In genomic region chr2:112343827-112344585, GRCh38 we compare ENCODE assay signal across 14 cellular contexts.
A peak's percentile ranks its signal among the peaks of the same experiment; 100 is the strongest.
DNase-seq lines count a peak whose midpoint lies in the region; ATAC-seq and TF ChIP-seq lines count a peak whose summit lies in the region.
"Had no signal": no experiment of that assay in that cellular context is flagged by ENCODE, and none has a peak within 500 bp of the region (broad histone marks: within the 10 kb centered on the region; RNA-seq: fewer than 3 reads in every experiment).

No MANE protein-coding gene starts in this region.

- no peaks in the 10 kb centered on the region for H3K27me3 ChIP-seq in GM23248 (replicated peaks; ENCODE audit: insufficient read depth)

- peak overlapping the region; percentile 27 for H3K27ac Mint-ChIP-seq in nephron progenitor cell
- H3K27ac Mint-ChIP-seq: activated CD4-positive, alpha-beta T cell treated with anti-CD3 and anti-CD28 coated beads, Interleukin-2, amount 10 ng/mL, durations not matched to agents 24 days and 14 days had no signal

- H3K4me3 ChIP-seq in GM23248 = no peak overlapping the region

- H3K4me3 Mint-ChIP-seq in nephron progenitor cell = no peak overlapping the region
- H3K4me3 Mint-ChIP-seq: activated CD4-positive, alpha-beta T cell treated with anti-CD3 and anti-CD28 coated beads, Interleukin-2, amount 10 ng/mL, durations not matched to agents 24 days and 14 days; CD4-positive, alpha-beta memory T cell had no signal

- no peaks in the 10 kb centered on the region for H3K27me3 Mint-ChIP-seq in nephron progenitor cell (ENCODE audit: low read depth, poor library complexity)
- H3K27me3 Mint-ChIP-seq: CD4-positive, alpha-beta memory T cell had no signal

- H2AFZ ChIP-seq in GM23248 = no peak overlapping the region

- no peaks in the 10 kb centered on the region for H4K20me1 ChIP-seq in GM23248 (ENCODE audit: insufficient read depth)

- TF ChIP-seq CTCF in nephron progenitor cell (IDR thresholded peaks at IDR 0.05) = no peak

- H3K27ac ChIP-seq in GM23248 = no peak overlapping the region

- peaks cover 21% of the 10 kb centered on the region for H3K9me3 Mint-ChIP-seq in nephron progenitor cell

- no peaks in the 10 kb centered on the region for H3K4me1 ChIP-seq in GM23248 (ENCODE audit: insufficient read depth)

- in situ Hi-C loops in GM23248 (cut with MboI) = no loop called here

- no peak for ATAC-seq in HG02798 (IDR thresholded peaks at IDR 0.05; ENCODE audit: poor library complexity, unreplicated experiment)
- ATAC-seq in HG03196 (IDR thresholded peaks at IDR 0.05; ENCODE audit: unreplicated experiment) = no peak

- no peaks in the 10 kb centered on the region for H3K36me3 ChIP-seq in GM23248 (ENCODE audit: low read depth)

- H3K9me2 ChIP-seq in GM23248 (ENCODE audit: insufficient read depth) = no peaks in the 10 kb centered on the region

- no peak overlapping the region for H3K9ac ChIP-seq in GM23248

- no peak overlapping the region for H3K4me2 ChIP-seq in GM23248 (ENCODE audit: unreplicated experiment)

- DNase-seq in GM04504 (ENCODE audit: low read depth) (peak; percentile 10), GM23248 (peak; percentile 20), amniotic epithelial cell (ENCODE audit: low read depth) (peak; percentile 40), nephron progenitor cell (no peak)
- no peak for DNase-seq in activated effector memory CD4-positive, alpha-beta T cell treated with anti-CD3 and anti-CD28 coated beads, Interleukin-2, amount 50 U/mL, for 16 hours
- DNase-seq: activated gamma-delta T cell; caudate nucleus; CD4-positive, alpha-beta memory T cell; NCI-H146; substantia nigra; SW 1271 had no signal

- 0 out of 2 replicates have a peak, but pooled peaks cover 9% of the 10 kb centered on the region for H3F3A ChIP-seq in GM23248 (ENCODE audit: insufficient read depth)

- WGBS in GM23248 (ENCODE audit: low coverage in 1 of 2, low lambda C conversion rate in 2 of 2, missing lambda C conversion rate in 2 of 2), 2 experiments = 4 to 14% methylated on average over 1 of the region's 1 CpG

- no peaks in the 10 kb centered on the region for H3K79me2 ChIP-seq in GM23248 (ENCODE audit: insufficient read depth)

- H3K36me3 Mint-ChIP-seq in nephron progenitor cell (ENCODE audit: low read depth) = peaks cover 5% of the 10 kb centered on the region

- no peaks in the 10 kb centered on the region for H3K9me3 ChIP-seq in GM23248 (ENCODE audit: low read depth)

- peaks cover 6% of the 10 kb centered on the region for H3K4me1 Mint-ChIP-seq in nephron progenitor cell
- H3K4me1 Mint-ChIP-seq: CD4-positive, alpha-beta memory T cell had no signal

Comparison
In these comparisons a context has a peak if more than half of its experiments do, and no peak if none do; other contexts are left out.
1. DNase-seq: peak in GM04504 (single experiment), GM23248 (single experiment) and amniotic epithelial cell (single experiment); none in nephron progenitor cell (single experiment) and activated effector memory CD4-positive, alpha-beta T cell treated with anti-CD3 and anti-CD28 coated beads, Interleukin-2, amount 50 U/mL, for 16 hours (single experiment).